ENCODE assay signal across 21 cellular contexts in the genomic region with DNA sequence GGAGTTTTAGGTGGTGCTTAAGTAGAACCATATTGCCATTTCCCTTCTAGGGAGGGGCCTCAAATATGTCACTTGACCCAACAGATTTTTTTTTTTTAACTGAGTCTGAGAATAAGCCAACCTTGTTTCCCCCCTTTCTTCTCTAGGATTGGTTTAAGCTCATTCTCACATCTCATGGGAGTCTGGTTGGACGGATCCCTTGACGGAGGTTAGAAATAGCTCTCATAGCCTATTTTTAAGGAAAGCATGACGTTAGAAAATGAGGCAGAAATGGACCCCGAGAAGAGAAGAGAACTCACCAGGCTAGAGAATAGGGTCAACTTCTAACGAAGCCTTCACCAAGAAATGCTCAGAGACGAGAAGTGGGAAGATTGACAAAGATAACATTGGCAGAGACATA.
DNase-seq lines count a peak whose midpoint lies in the region; ATAC-seq lines count a peak whose summit lies in the region.
"Had no signal": no experiment of that assay in that cellular context is flagged by ENCODE, and none has a peak within 500 bp of the region (broad histone marks: within the 10 kb centered on the region; RNA-seq: fewer than 3 reads in every experiment).

No MANE protein-coding gene starts in this region.

- H3K27ac ChIP-seq in ACC112 (ENCODE audit: low read depth, low read length): no peak overlapping the region
- H3K27ac ChIP-seq in skeletal muscle tissue (ENCODE audit: low read depth, low read length): peak overlapping the region; percentile 41
- H3K27ac ChIP-seq: SJCRH30, VCaP had no signal

- H3K4me3 ChIP-seq in ACC112 (ENCODE audit: low read depth, low read length): peak overlapping the region; percentile 77; the same call in 1 of the 2 replicates
- peak overlapping the region; percentile 45 for H3K4me3 ChIP-seq in endocrine pancreas (ENCODE audit: control insufficient read depth, insufficient read depth, low read length)
- peak overlapping the region in 2 of 3 donors; percentile 39 to 71 for H3K4me3 ChIP-seq in skeletal muscle tissue (ENCODE audit: low read length in 3 of 3)
- H3K4me3 ChIP-seq: GM23338, SJCRH30 had no signal

- H2AFZ ChIP-seq in ACC112 (ENCODE audit: low read length, unreplicated experiment): peak overlapping the region; percentile 78
- H2AFZ ChIP-seq: GM23338 had no signal

- H3K27me3 ChIP-seq in ACC112 (ENCODE audit: insufficient read depth, low read length) (peaks cover 3% of the 10 kb centered on the region; the same call in 1 of the 2 replicates), endocrine pancreas (ENCODE audit: control insufficient read depth, insufficient read depth, low read length) (peaks cover 2% of the 10 kb centered on the region), skeletal muscle tissue (ENCODE audit: control insufficient read depth in 3 of 3, insufficient read depth in 3 of 3, low read length in 3 of 3) (peaks cover 0 to 2% (median 0%) of the 10 kb centered on the region in 3 donors)
- H3K27me3 ChIP-seq: sigmoid colon, SJCRH30 had no signal

- no peak for DNase-seq in left ventricle myocardium superior
- DNase-seq in cortex of kidney (lab: John Stamatoyannopoulos, UW): no peak
- no peak for DNase-seq in activated effector memory CD4-positive, alpha-beta T cell treated with Interleukin-2 at 50 U/mL for 16 hours
- DNase-seq: activated CD4-positive, alpha-beta T cell treated with anti-CD3 and anti-CD28 coated beads for 36 hours; activated CD8-positive, alpha-beta T cell treated with anti-CD3 and anti-CD28 coated beads, Interleukin-2, amount 10 ng/mL, durations not matched to agents 7 days and 5 days; CD4-positive, alpha-beta memory T cell; NCI-H1048; NCI-H2107; sigmoid colon; SJCRH30; stimulated activated CD4-positive, alpha-beta T cell treated with anti-CD3 and anti-CD28 coated beads, Interleukin-4, amount 100 ng/mL, for 24 hours; T1000; trophoblast cell had no signal

- no peak overlapping the region for H3K9ac ChIP-seq in endocrine pancreas (ENCODE audit: control insufficient read depth, insufficient read depth, low read length)
- peak overlapping the region in 1 of 3 donors; percentile 55 for H3K9ac ChIP-seq in skeletal muscle tissue (ENCODE audit: low read depth in 1 of 3, low read length in 3 of 3)

- H3K4me1 ChIP-seq in ACC112 (ENCODE audit: control insufficient read depth, insufficient read depth, low read length, unreplicated experiment) (peaks cover 12% of the 10 kb centered on the region), endocrine pancreas (ENCODE audit: control insufficient read depth, insufficient read depth, low read length) (no peaks in the 10 kb centered on the region), skeletal muscle tissue (ENCODE audit: control insufficient read depth in 3 of 3, insufficient read depth in 3 of 3, low read length in 3 of 3) (peaks cover 0 to 5% (median 2%) of the 10 kb centered on the region in 3 donors)
- H3K4me1 ChIP-seq: SJCRH30 had no signal

- no peaks in the 10 kb centered on the region for H3K79me2 ChIP-seq in ACC112 (ENCODE audit: control insufficient read depth, insufficient read depth, low read length, unreplicated experiment)

- ATAC-seq in left ventricle myocardium superior: peak; percentile 65
- ATAC-seq in HG03135 (IDR thresholded peaks at IDR 0.05; ENCODE audit: unreplicated experiment): no peak
- ATAC-seq in GM19328 (IDR thresholded peaks at IDR 0.05; ENCODE audit: unreplicated experiment): no peak
- ATAC-seq: activated CD4-positive, alpha-beta T cell treated with anti-CD3 and anti-CD28 coated beads for 36 hours; activated CD8-positive, alpha-beta T cell treated with anti-CD3 and anti-CD28 coated beads, Interleukin-2, amount 10 ng/mL, durations not matched to agents 7 days and 5 days; activated T-helper 17 cell treated with anti-CD3 and anti-CD28 coated beads, Interleukin-2, amount 50 U/mL, for 72 hours; GM23338 had no signal

- H3K36me3 ChIP-seq in ACC112 (ENCODE audit: insufficient read depth, low read length) (no peaks in the 10 kb centered on the region), endocrine pancreas (ENCODE audit: control insufficient read depth, insufficient read depth, low read length) (no peaks in the 10 kb centered on the region), skeletal muscle tissue (ENCODE audit: control insufficient read depth in 3 of 3, insufficient read depth in 3 of 3, low read length in 3 of 3) (no peaks in the 10 kb centered on the region)
- H3K36me3 ChIP-seq: sigmoid colon, SJCRH30 had no signal

- intact Hi-C loops in left ventricle myocardium superior (cut with micrococcal nuclease): no loop called here

- H3K9me3 ChIP-seq in endocrine pancreas (ENCODE audit: control insufficient read depth, low read length): no peaks in the 10 kb centered on the region
- no peaks in the 10 kb centered on the region for H3K9me3 ChIP-seq in skeletal muscle tissue (ENCODE audit: control insufficient read depth in 3 of 3, low read length in 3 of 3)
- H3K9me3 ChIP-seq: sigmoid colon, SJCRH30 had no signal
